19 cellular contexts compared by ENCODE assay signal in the genomic region with DNA sequence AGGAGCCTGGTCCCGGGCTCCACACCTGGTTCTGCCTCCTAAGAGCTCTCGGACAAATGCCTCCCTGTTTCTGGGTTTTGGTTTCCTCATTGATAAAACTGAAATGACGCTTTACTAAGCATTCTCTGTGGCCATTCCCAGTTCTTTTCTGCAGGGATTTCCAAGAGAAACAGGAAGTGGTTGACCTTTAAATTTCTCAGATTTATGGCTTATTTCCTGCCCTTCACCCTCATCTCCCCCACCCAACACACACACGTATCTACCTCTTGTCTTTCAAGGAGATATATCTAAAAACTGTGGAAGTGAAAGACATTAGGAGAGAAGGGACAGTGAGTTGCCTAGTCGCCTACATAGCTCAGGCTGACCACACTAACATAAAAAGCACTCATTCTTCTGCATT. TPM values are rescaled to one million over a fixed set of nuclear protein-coding genes. Genes with fewer than 3 reads are reported as not detected.
"Had no signal": no experiment of that assay in that cellular context is flagged by ENCODE, and none has a peak within 500 bp of the region (broad histone marks: within the 10 kb centered on the region; RNA-seq: fewer than 3 reads in every experiment).

No MANE protein-coding gene starts in this region.

- H3K27me3 ChIP-seq: cardiac muscle cell, tibial nerve, vagina had no signal

- H3K9me3 Mint-ChIP-seq: activated CD8-positive, alpha-beta T cell treated with anti-CD3 and anti-CD28 coated beads for 36 hours; activated naive CD8-positive, alpha-beta T cell treated with anti-CD3 and anti-CD28 coated beads, Interleukin-2, amount 10 ng/mL, durations not matched to agents 7 days and 5 days; activated T-cell treated with anti-CD3 and anti-CD28 coated beads, Interleukin-2, amount 50 U/mL, for 72 hours; stimulated activated effector memory CD8-positive, alpha-beta T cell treated with anti-CD3 and anti-CD28 coated beads, Interleukin-12 subunit alpha, Interleukin-12 subunit beta, amount 100 ng/mL, for 72 hours had no signal

- H3K9me3 ChIP-seq: tibial nerve, vagina had no signal

- H3K36me3 Mint-ChIP-seq: activated naive CD8-positive, alpha-beta T cell treated with anti-CD3 and anti-CD28 coated beads, Interleukin-2, amount 10 ng/mL, durations not matched to agents 7 days and 5 days; stimulated activated effector memory CD8-positive, alpha-beta T cell treated with anti-CD3 and anti-CD28 coated beads, Interleukin-12 subunit alpha, Interleukin-12 subunit beta, amount 100 ng/mL, for 72 hours had no signal

- DNase-seq: activated CD4-positive, alpha-beta T cell treated with anti-CD3 and anti-CD28 coated beads for 36 hours; activated CD8-positive, alpha-beta memory T cell treated with anti-CD3 and anti-CD28 coated beads, Interleukin-2, amount 50 U/mL, for 4 hours; activated CD8-positive, alpha-beta T cell treated with anti-CD3 and anti-CD28 coated beads for 36 hours; activated gamma-delta T cell treated with Interleukin-2 at 50 U/mL for 16 hours; activated naive CD8-positive, alpha-beta T cell treated with anti-CD3 and anti-CD28 coated beads, Interleukin-2, amount 10 ng/mL, durations not matched to agents 7 days and 5 days; activated T-cell treated with anti-CD3 and anti-CD28 coated beads, Interleukin-2, amount 50 U/mL, for 72 hours; anterior cingulate cortex; effector CD4-positive, alpha-beta T cell; hypothalamus; left cardiac atrium; nephron progenitor cell; small intestine; T-helper 1 cell; WERI-Rb-1 had no signal

- H3K4me3 ChIP-seq: cardiac muscle cell, coronary artery, tibial nerve, vagina had no signal

- H3K36me3 ChIP-seq: cardiac muscle cell, tibial nerve, vagina, WERI-Rb-1 had no signal

- H3K27ac Mint-ChIP-seq: activated CD4-positive, alpha-beta T cell treated with anti-CD3 and anti-CD28 coated beads for 36 hours; activated CD8-positive, alpha-beta T cell treated with anti-CD3 and anti-CD28 coated beads for 36 hours; activated naive CD8-positive, alpha-beta T cell treated with anti-CD3 and anti-CD28 coated beads, Interleukin-2, amount 10 ng/mL, durations not matched to agents 7 days and 5 days; activated T-cell treated with anti-CD3 and anti-CD28 coated beads, Interleukin-2, amount 50 U/mL, for 72 hours; nephron progenitor cell; stimulated activated effector memory CD8-positive, alpha-beta T cell treated with anti-CD3 and anti-CD28 coated beads, Interleukin-12 subunit alpha, Interleukin-12 subunit beta, amount 100 ng/mL, for 72 hours had no signal

- ATAC-seq: activated CD4-positive, alpha-beta T cell treated with anti-CD3 and anti-CD28 coated beads for 36 hours; activated CD8-positive, alpha-beta T cell treated with anti-CD3 and anti-CD28 coated beads for 36 hours; activated T-cell treated with anti-CD3 and anti-CD28 coated beads, Interleukin-2, amount 50 U/mL, for 72 hours; stimulated activated effector memory CD8-positive, alpha-beta T cell treated with anti-CD3 and anti-CD28 coated beads, Interleukin-12 subunit alpha, Interleukin-12 subunit beta, amount 100 ng/mL, for 72 hours had no signal

- H3K4me1 ChIP-seq: vagina had no signal

- H3K27ac ChIP-seq: cardiac muscle cell, coronary artery, vagina, WERI-Rb-1 had no signal

RNA-seq across cellular contexts. Expression of gene PIEZO2, which starts 53.0 kb away (rescaled TPM):
- total RNA-seq: activated CD4-positive, alpha-beta T cell treated with anti-CD3 and anti-CD28 coated beads for 36 hours; activated CD8-positive, alpha-beta T cell treated with anti-CD3 and anti-CD28 coated beads for 36 hours; activated naive CD8-positive, alpha-beta T cell treated with anti-CD3 and anti-CD28 coated beads, Interleukin-2, amount 10 ng/mL, durations not matched to agents 7 days and 5 days; activated T-cell treated with anti-CD3 and anti-CD28 coated beads, Interleukin-2, amount 50 U/mL, for 72 hours had no signal
